Comparison of ENCODE assay signal across 17 cellular contexts in genomic region chr16:4379001-4379688, GRCh38. TPM values are rescaled to one million over a fixed set of nuclear protein-coding genes. Genes with fewer than 3 reads are reported as not detected.
DNase-seq lines count a peak whose midpoint lies in the region; ATAC-seq and TF ChIP-seq lines count a peak whose summit lies in the region.
"Had no signal": no experiment of that assay in that cellular context is flagged by ENCODE, and none has a peak within 500 bp of the region (broad histone marks: within the 10 kb centered on the region; RNA-seq: fewer than 3 reads in every experiment).

No MANE protein-coding gene starts in this region.

- H3K4me2 ChIP-seq in mammary epithelial cell (ENCODE audit: insufficient read depth, low read depth, low read length), result no peak overlapping the region
- H3K4me2 ChIP-seq: BLaER1 had no signal

- H3K9ac ChIP-seq in mammary epithelial cell (ENCODE audit: insufficient read depth, low read length), result no peak overlapping the region
- H3K9ac ChIP-seq in duodenal mucosa (ENCODE audit: low read depth in 1 of 2, low read length in 2 of 2), result no peak overlapping the region
- H3K9ac ChIP-seq: BLaER1 had no signal

- ATAC-seq in GM21723 (IDR thresholded peaks at IDR 0.05; ENCODE audit: unreplicated experiment), result no peak
- ATAC-seq in HG02885 (IDR thresholded peaks at IDR 0.05; ENCODE audit: poor library complexity, unreplicated experiment), result no peak
- ATAC-seq: left lung had no signal

- BruUV-seq in mammary epithelial cell (replicated peaks; lab: Mats Ljungman, UMichigan), result no TSS peak

- H3K27me3 ChIP-seq in breast epithelium (no peaks in the 10 kb centered on the region), mammary epithelial cell (ENCODE audit: insufficient read depth, low read length) (no peaks in the 10 kb centered on the region), duodenal mucosa (ENCODE audit: control insufficient read depth in 1 of 2, insufficient read depth in 2 of 2, low read length in 2 of 2) (no peaks in the 10 kb centered on the region), transverse colon (no peaks in the 10 kb centered on the region)
- H3K27me3 ChIP-seq: BLaER1, left lung, ovary had no signal

- H3K4me3 ChIP-seq in breast epithelium (no peak overlapping the region), mammary epithelial cell (replicated peaks in 1 of 3; ENCODE audit: insufficient read depth in 1 of 3, low read depth in 2 of 3, low read length in 3 of 3) (no peak overlapping the region), duodenal mucosa (ENCODE audit: low read depth in 1 of 2, low read length in 2 of 2) (no peak overlapping the region), transverse colon (no peak overlapping the region)
- H3K4me3 ChIP-seq: BLaER1, left lung, ovary had no signal

- H3K36me3 Mint-ChIP-seq in nephron (ENCODE audit: low read depth), result peaks cover 6% of the 10 kb centered on the region

- H3K27ac Mint-ChIP-seq in nephron, result peak overlapping the region in 2 of 3 experiments; percentile 15 to 96

- no peaks in the 10 kb centered on the region for H3K9me3 Mint-ChIP-seq in nephron

- no peak for TF ChIP-seq EP300 in transverse colon (IDR thresholded peaks at IDR 0.05; ENCODE audit: low read depth)

- in situ Hi-C loops in mammary epithelial cell (cut with MboI; ENCODE audit: low sequenced_read_pairs in 2 of 2) (no loop called here), transverse colon (cut with MboI; ENCODE audit: low pct_ligation_motif_present in 1 of 4, low pct_unique_long_range_greater_than_20kb in 1 of 4, low sequenced_read_pairs in 3 of 4) (no loop called here)

- no peak for DNase-seq in breast epithelium (ENCODE audit: low spot score in 2 of 2)
- no peak for DNase-seq in mammary epithelial cell
- no peak for DNase-seq in transverse colon
- DNase-seq in NCI-H446 treated with DMSO at 0.1 percent for 48 hours (lab: John Stamatoyannopoulos, UW), result no peak
- DNase-seq: activated CD4-positive, alpha-beta T cell treated with anti-CD3 and anti-CD28 coated beads, Interleukin-2, amount 50 U/mL, for 4 hours; activated naive CD4-positive, alpha-beta T cell treated with Interleukin-2 at 50 U/mL for 16 hours; foreskin melanocyte; left lung; NCI-H1436 treated with DMSO at 0.1 percent for 48 hours; NCI-H226; ovary; stimulated activated CD4-positive, alpha-beta T cell treated with anti-CD3 and anti-CD28 coated beads, Interleukin-2, amount 100 ng/mL, for 48 hours had no signal

- no peak overlapping the region for H3K4me3 Mint-ChIP-seq in nephron

- dilution Hi-C loops in mammary epithelial cell (cut with HindIII; ENCODE audit: low sequenced_read_pairs), result loop anchor here (10.0 kb wide), 1 partner anchor 84 kb away; no protein-coding TSS in a partner anchor

- peaks cover 42% of the 10 kb centered on the region for H3K4me1 Mint-ChIP-seq in nephron

- no peak overlapping the region for H2AFZ ChIP-seq in mammary epithelial cell (ENCODE audit: low read depth, low read length)

- WGBS in mammary epithelial cell (ENCODE audit: low coverage, missing lambda C conversion rate), result 61% methylated on average over 11 of the region's 21 CpGs
- WGBS in transverse colon (ENCODE audit: low coverage in 1 of 2), 2 donors, result 93% methylated on average over 11 of the region's 21 CpGs; no CpG with 5 or more reads in 1 of the 2 donors

- intact Hi-C loops in breast epithelium (cut with DNase I; ENCODE audit: low total_unique reads) (no loop called here), mammary epithelial cell (cut with micrococcal nuclease) (loop anchor here (10.0 kb wide), 1 partner anchor 614 kb away; no protein-coding TSS in a partner anchor), transverse colon (cut with DNase I; ENCODE audit: low total_unique reads) (no loop called here)

- TF ChIP-seq CTCF in breast epithelium (IDR thresholded peaks at IDR 0.05) (no peak), mammary epithelial cell (conservative IDR thresholded peaks at IDR 0.05 in 1 of 2, IDR thresholded peaks at IDR 0.05 in 1 of 2; ENCODE audit: extremely low read depth in 1 of 2, insufficient read depth in 1 of 2, low read depth in 1 of 2, low read length in 2 of 2) (no peak), nephron (IDR thresholded peaks at IDR 0.05; ENCODE audit: unreplicated experiment in 3 of 3) (no peak), transverse colon (IDR thresholded peaks at IDR 0.05) (no peak)

- H4K20me1 ChIP-seq in mammary epithelial cell (ENCODE audit: insufficient read depth, low read length), result no peaks in the 10 kb centered on the region

- TF ChIP-seq POLR2A in breast epithelium (IDR thresholded peaks at IDR 0.05), result no peak
- TF ChIP-seq POLR2A in transverse colon (IDR thresholded peaks at IDR 0.05), result no peak

- peaks cover 7% of the 10 kb centered on the region for H3K79me2 ChIP-seq in mammary epithelial cell (ENCODE audit: insufficient read depth, low read length)

- H3K36me3 ChIP-seq in breast epithelium (peaks cover 4% of the 10 kb centered on the region), mammary epithelial cell (ENCODE audit: insufficient read depth, low read length) (no peaks in the 10 kb centered on the region), duodenal mucosa (ENCODE audit: control insufficient read depth in 1 of 2, insufficient read depth in 2 of 2, low read length in 2 of 2) (peaks cover 3 to 34% of the 10 kb centered on the region in 2 donors), transverse colon (no peaks in the 10 kb centered on the region)
- H3K36me3 ChIP-seq: ovary had no signal

- H3K4me1 ChIP-seq in breast epithelium (peaks cover 19 to 50% of the 10 kb centered on the region in 2 donors), mammary epithelial cell (ENCODE audit: insufficient read depth, low read length) (peaks cover 21% of the 10 kb centered on the region), duodenal mucosa (ENCODE audit: control insufficient read depth in 1 of 2, insufficient read depth in 2 of 2, low read length in 2 of 2) (no peaks in the 10 kb centered on the region), transverse colon (peaks cover 16 to 44% (median 27%) of the 10 kb centered on the region in 4 donors)

- CTCF ChIA-PET in mammary epithelial cell (lab: Charles Lee; ENCODE audit: low non-redundant PET), result no interaction called here

- H3K9me3 ChIP-seq in breast epithelium (no peaks in the 10 kb centered on the region), mammary epithelial cell (replicated peaks; ENCODE audit: insufficient read depth, low read length) (no peaks in the 10 kb centered on the region), duodenal mucosa (ENCODE audit: control insufficient read depth in 1 of 2, low read length in 2 of 2) (no peaks in the 10 kb centered on the region), transverse colon (no peaks in the 10 kb centered on the region)
- H3K9me3 ChIP-seq: BLaER1, left lung, ovary had no signal

- peak overlapping the region; percentile 91 to 97 for H3K27ac ChIP-seq in breast epithelium
- H3K27ac ChIP-seq in mammary epithelial cell (ENCODE audit: insufficient read depth, low read depth, low read length), result no peak overlapping the region
- peak overlapping the region; percentile 20 for H3K27ac ChIP-seq in duodenal mucosa (ENCODE audit: low read depth, low read length)
- H3K27ac ChIP-seq in transverse colon, result peak overlapping the region in 3 of 4 donors; percentile 27 to 92 (median 83)
- H3K27ac ChIP-seq: BLaER1 had no signal

- peaks cover 3% of the 10 kb centered on the region for H3K27me3 Mint-ChIP-seq in nephron (ENCODE audit: low read depth)

RNA-seq across cellular contexts. Expression of gene VASN, which starts 7.5 kb away (rescaled TPM):
- total RNA-seq in breast epithelium (10 to 100 TPM; 14.8 to 28.5 (median 16.1) TPM), mammary epithelial cell (10 to 100 TPM in 1 of 2 donors, 1 to 10 TPM in 1; 5.0 to 25.5 TPM), transverse colon (10 to 100 TPM in 2 of 4 donors, 1 to 10 TPM in 2; 3.4 to 18.7 (median 9.0) TPM)
- 1.9 TPM for polyA plus RNA-seq in mammary epithelial cell
- polyA minus RNA-seq in mammary epithelial cell, result 0.67 TPM

RNA-seq across cellular contexts. Expression of gene PAM16, which starts 28.0 kb away (rescaled TPM):
- total RNA-seq in breast epithelium (10 to 100 TPM; 24.9 to 52.4 (median 49.9) TPM), mammary epithelial cell (10 to 100 TPM; 20.3 to 62.1 TPM), transverse colon (10 to 100 TPM; 26.5 to 40.5 (median 29.2) TPM)
- 41.2 TPM for polyA plus RNA-seq in mammary epithelial cell
- polyA minus RNA-seq in mammary epithelial cell, result 3.8 TPM

RNA-seq across cellular contexts. Expression of gene CORO7, which starts 37.3 kb away (rescaled TPM):
- total RNA-seq in breast epithelium, result 10 to 100 TPM; 19.7 to 25.9 (median 22.7) TPM
- total RNA-seq in mammary epithelial cell, result 10 to 100 TPM; 10.7 to 26.0 TPM
- polyA plus RNA-seq in mammary epithelial cell, result 8.8 TPM
- 36.2 TPM for polyA minus RNA-seq in mammary epithelial cell
- total RNA-seq in transverse colon, result 100 to 1,000 TPM in 1 of 4 donors, 10 to 100 TPM in 3; 46.8 to 330 (median 58.1) TPM

RNA-seq across cellular contexts. Expression of gene DNAJA3, which starts 46.5 kb away (rescaled TPM):
- 10 to 100 TPM; 32.6 to 54.2 (median 45.9) TPM for total RNA-seq in breast epithelium
- total RNA-seq in mammary epithelial cell, result 10 to 100 TPM; 52.7 to 70.4 TPM
- 55.6 TPM for polyA plus RNA-seq in mammary epithelial cell
- 76.3 TPM for polyA minus RNA-seq in mammary epithelial cell
- total RNA-seq in transverse colon, result 100 to 1,000 TPM in 1 of 4 donors, 10 to 100 TPM in 3; 49.0 to 126 (median 75.5) TPM
